ENCODE assay signal across 13 cellular contexts in genomic region chr13:102825921-102826706, GRCh38. TPM values are rescaled to one million over a fixed set of nuclear protein-coding genes. Genes with fewer than 3 reads are reported as not detected.
A peak's percentile ranks its signal among the peaks of the same experiment; 100 is the strongest.
DNase-seq lines count a peak whose midpoint lies in the region; ATAC-seq and TF ChIP-seq lines count a peak whose summit lies in the region.
"Had no signal": no experiment of that assay in that cellular context is flagged by ENCODE, and none has a peak within 500 bp of the region (broad histone marks: within the 10 kb centered on the region; RNA-seq: fewer than 3 reads in every experiment).

No MANE protein-coding gene starts in this region.

- no peak for ATAC-seq in HG03457 (IDR thresholded peaks at IDR 0.05; ENCODE audit: unreplicated experiment)
- no peak for ATAC-seq in HG03354 (IDR thresholded peaks at IDR 0.05; ENCODE audit: poor library complexity, severe bottlenecking, unreplicated experiment)
- ATAC-seq: activated naive CD8-positive, alpha-beta T cell treated with anti-CD3 and anti-CD28 coated beads, Interleukin-2, amount 50 U/mL, for 24 hours had no signal

- peak overlapping the region; percentile 86 for H3K4me2 ChIP-seq in mammary epithelial cell (ENCODE audit: insufficient read depth, low read depth, low read length)

- no peaks in the 10 kb centered on the region for H3K27me3 ChIP-seq in mammary epithelial cell (ENCODE audit: insufficient read depth, low read length)

- no peak for TF ChIP-seq EP300 in Ishikawa (IDR thresholded peaks at IDR 0.05; ENCODE audit: borderline replicate concordance)

- CTCF ChIA-PET in mammary epithelial cell (lab: Charles Lee; ENCODE audit: low non-redundant PET), result interaction anchor here (0.6 to 0.9 kb wide), 2 partner anchors 24 to 100 kb away, joined by 4 to 5 read pairs; no protein-coding TSS in a partner anchor

- no peaks in the 10 kb centered on the region for H4K20me1 ChIP-seq in mammary epithelial cell (ENCODE audit: insufficient read depth, low read length)

- peaks cover 20% of the 10 kb centered on the region for H3K4me1 ChIP-seq in mammary epithelial cell (ENCODE audit: insufficient read depth, low read length)

- no peak; the same call in 1 of the 2 replicates for TF ChIP-seq RAD21 in Ishikawa (IDR thresholded peaks at IDR 0.05; ENCODE audit: low read depth)

- intact Hi-C loops in mammary epithelial cell (cut with micrococcal nuclease), result loop anchor here (1.0 kb wide), 3 partner anchors 26 to 246 kb away; no protein-coding TSS in a partner anchor

- TF ChIP-seq CTCF in AG09319 (IDR thresholded peaks at IDR 0.05; ENCODE audit: low read depth, low read length) (peak; percentile 14), mammary epithelial cell (conservative IDR thresholded peaks at IDR 0.05 in 1 of 2, IDR thresholded peaks at IDR 0.05 in 1 of 2; ENCODE audit: extremely low read depth in 1 of 2, insufficient read depth in 1 of 2, low read depth in 1 of 2, low read length in 2 of 2) (peak; percentile 3 to 28)

- no TSS peak for BruUV-seq in mammary epithelial cell (replicated peaks; lab: Mats Ljungman, UMichigan)

- in situ Hi-C loops in mammary epithelial cell (cut with MboI; ENCODE audit: low sequenced_read_pairs in 2 of 2), result no loop called here

- no peak overlapping the region for H3K9ac ChIP-seq in mammary epithelial cell (ENCODE audit: insufficient read depth, low read length)

- DNase-seq in AG09319 (ENCODE audit: extremely low read depth, low read depth) (peak; percentile 69), mammary epithelial cell (peak; percentile 88), kidney tubule cell (ENCODE audit: low spot score) (peak; percentile 93), NCI-H774 (lab: John Stamatoyannopoulos, UW) (no peak)
- DNase-seq in stimulated activated CD4-positive, alpha-beta T cell treated with anti-CD3 and anti-CD28 coated beads, Interleukin-4, amount 100 ng/mL, for 4 hours, result no peak
- DNase-seq: activated CD4-positive, alpha-beta T cell treated with anti-CD3 and anti-CD28 coated beads, Interleukin-2, amount 50 U/mL, for 48 hours; activated naive CD8-positive, alpha-beta T cell treated with anti-CD3 and anti-CD28 coated beads, Interleukin-2, amount 50 U/mL, for 24 hours; CD8-positive, alpha-beta memory T cell; NCI-H1417 had no signal

- no peaks in the 10 kb centered on the region for H3K9me3 ChIP-seq in mammary epithelial cell (replicated peaks; ENCODE audit: insufficient read depth, low read length)

- H3K79me2 ChIP-seq in mammary epithelial cell (ENCODE audit: insufficient read depth, low read length), result peaks cover 4% of the 10 kb centered on the region

- peak overlapping the region; percentile 21 to 46 (median 40) for H3K4me3 ChIP-seq in mammary epithelial cell (replicated peaks in 1 of 3; ENCODE audit: insufficient read depth in 1 of 3, low read depth in 2 of 3, low read length in 3 of 3)

- dilution Hi-C loops in mammary epithelial cell (cut with HindIII; ENCODE audit: low sequenced_read_pairs), result no loop called here

- peaks cover 17% of the 10 kb centered on the region for H3K36me3 ChIP-seq in mammary epithelial cell (ENCODE audit: insufficient read depth, low read length)

- peak overlapping the region; percentile 68 for H2AFZ ChIP-seq in mammary epithelial cell (ENCODE audit: low read depth, low read length)

- 48% methylated on average over 6 of the region's 8 CpGs for WGBS in mammary epithelial cell (ENCODE audit: low coverage, missing lambda C conversion rate)

- H3K27ac ChIP-seq in mammary epithelial cell (ENCODE audit: insufficient read depth, low read depth, low read length), result peak overlapping the region; percentile 59

TF ChIP-seq in Ishikawa, 13 proteins besides CTCF, POLR2A, EP300 and RAD21:
- TF ChIP-seq USF1 (IDR thresholded peaks at IDR 0.05) (no peak), CEBPB (IDR thresholded peaks at IDR 0.05) (peak; percentile 4; the same call in 1 of the 2 replicates), EGR1 (IDR thresholded peaks at IDR 0.05) (no peak), CREB1 (IDR thresholded peaks at IDR 0.05; ENCODE audit: low read depth) (no peak), TCF12 (IDR thresholded peaks at IDR 0.05; ENCODE audit: low read depth) (no peak)
- TF ChIP-seq, protein P1, sequence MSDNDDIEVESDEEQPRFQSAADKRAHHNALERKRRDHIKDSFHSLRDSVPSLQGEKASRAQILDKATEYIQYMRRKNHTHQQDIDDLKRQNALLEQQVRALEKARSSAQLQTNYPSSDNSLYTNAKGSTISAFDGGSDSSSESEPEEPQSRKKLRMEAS (IDR thresholded peaks at IDR 0.05), result no peak
TF ChIP-seq in Ishikawa: peak in this region for 1.

RNA-seq across cellular contexts. Expression of gene ERCC5, which starts 19.7 kb away (rescaled TPM):
- total RNA-seq in mammary epithelial cell, result 10 to 100 TPM; 56.3 to 59.1 TPM
- 20.8 TPM for polyA plus RNA-seq in mammary epithelial cell
- polyA minus RNA-seq in mammary epithelial cell, result 60.3 TPM

RNA-seq across cellular contexts. Expression of gene BIVM, which starts 27.2 kb away (rescaled TPM):
- total RNA-seq in mammary epithelial cell, result 10 to 100 TPM; 24.0 to 26.2 TPM
- 8.4 TPM for polyA plus RNA-seq in mammary epithelial cell
- 4.2 TPM for polyA minus RNA-seq in mammary epithelial cell
- total RNA-seq: OCI-LY7 had no signal

RNA-seq across cellular contexts. Expression of gene POGLUT2, which starts 27.3 kb away (rescaled TPM):
- total RNA-seq in mammary epithelial cell, result 1 to 10 TPM; 6.3 to 9.7 TPM
- polyA plus RNA-seq in mammary epithelial cell, result 6.1 TPM
- 12.9 TPM for polyA minus RNA-seq in mammary epithelial cell
- total RNA-seq: OCI-LY7 had no signal

RNA-seq across cellular contexts. Expression of gene TEX30, which starts 52.5 kb away (rescaled TPM):
- total RNA-seq in mammary epithelial cell, result 10 to 100 TPM; 10.5 to 14.2 TPM
- polyA plus RNA-seq in mammary epithelial cell, result 16.6 TPM
- polyA minus RNA-seq in mammary epithelial cell, result 9.0 TPM

Comparison
In these comparisons a context has a peak if more than half of its experiments do, and no peak if none do; other contexts are left out.
1. DNase-seq: peak in AG09319 (single experiment), mammary epithelial cell (single experiment) and kidney tubule cell (single experiment); none in stimulated activated CD4-positive, alpha-beta T cell treated with anti-CD3 and anti-CD28 coated beads, Interleukin-4, amount 100 ng/mL, for 4 hours (0 of 2) and NCI-H774 (single experiment).